In the genomic region with DNA sequence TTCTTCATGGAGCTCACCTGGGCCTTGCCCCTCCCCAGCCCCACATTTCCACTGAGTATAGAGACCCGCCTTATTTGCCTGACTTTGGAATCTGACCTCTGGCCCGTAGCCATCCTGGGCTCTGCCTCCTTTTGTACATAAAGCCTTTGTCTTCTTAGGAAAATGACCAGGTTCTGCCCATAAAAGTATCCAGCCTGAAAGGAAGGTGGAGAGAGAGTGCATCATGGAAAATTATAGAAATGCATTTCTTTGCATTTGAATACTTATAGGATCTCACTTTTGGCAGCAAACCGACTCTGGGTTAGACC, we compare ENCODE assay signal across 1 cellular context.
TF ChIP-seq lines count a peak whose summit lies in the region.

No MANE protein-coding gene starts in this region.

TF ChIP-seq in endothelial cell of umbilical vein, 7 proteins besides CTCF, POLR2A, EP300 and RAD21 (continued from another document):
- no peak for TF ChIP-seq EZH2 (IDR thresholded peaks at IDR 0.05; ENCODE audit: borderline replicate concordance, low read depth, low read length, severe bottlenecking)
- TF ChIP-seq, protein P1, sequence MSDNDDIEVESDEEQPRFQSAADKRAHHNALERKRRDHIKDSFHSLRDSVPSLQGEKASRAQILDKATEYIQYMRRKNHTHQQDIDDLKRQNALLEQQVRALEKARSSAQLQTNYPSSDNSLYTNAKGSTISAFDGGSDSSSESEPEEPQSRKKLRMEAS (IDR thresholded peaks at IDR 0.05; ENCODE audit: insufficient read depth, insufficient read length) = no peak
- TF ChIP-seq POLR2AphosphoS5 (IDR thresholded peaks at IDR 0.05; ENCODE audit: insufficient read depth, low read depth, low read length) = no peak
- no peak for TF ChIP-seq GATA2 (IDR thresholded peaks at IDR 0.05; ENCODE audit: insufficient read depth, insufficient read length, low read depth, low read length)
